10 cellular contexts compared by ENCODE assay signal in the genomic region with DNA sequence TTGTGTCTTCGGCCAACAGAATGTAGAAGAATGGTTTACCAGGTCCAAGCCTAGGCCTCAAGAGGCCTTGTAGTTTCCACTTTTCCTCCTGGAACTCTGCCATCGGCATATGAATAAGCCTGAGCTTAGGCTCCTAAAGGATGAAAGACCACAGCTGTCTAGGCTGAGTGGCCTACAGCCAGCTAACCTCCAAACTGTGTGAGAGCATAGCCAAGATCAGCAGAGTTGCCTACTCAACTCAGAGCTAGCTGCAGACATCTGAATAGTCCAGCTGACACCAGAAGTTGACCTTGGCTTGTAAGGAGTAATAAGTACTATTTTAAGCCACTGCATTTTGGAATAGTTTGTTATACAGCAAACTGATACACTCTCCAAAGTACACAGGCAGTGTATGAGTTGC. TPM values are rescaled to one million over a fixed set of nuclear protein-coding genes. Genes with fewer than 3 reads are reported as not detected.
DNase-seq lines count a peak whose midpoint lies in the region; ATAC-seq and TF ChIP-seq lines count a peak whose summit lies in the region.
"Had no signal": no experiment of that assay in that cellular context is flagged by ENCODE, and none has a peak within 500 bp of the region (broad histone marks: within the 10 kb centered on the region; RNA-seq: fewer than 3 reads in every experiment).

No MANE protein-coding gene starts in this region.

- 4 to 8% methylated on average over 2 of the region's 2 CpGs for WGBS in aorta, 2 donors
- WGBS in tibial nerve, 2 donors: 30 to 32% methylated on average over 2 of the region's 2 CpGs

- H3K9me3 ChIP-seq in breast epithelium (no peaks in the 10 kb centered on the region), left lung (no peaks in the 10 kb centered on the region), aorta (ENCODE audit: control insufficient read depth, low read length) (no peaks in the 10 kb centered on the region), tibial nerve (no peaks in the 10 kb centered on the region)

- CTCF ChIA-PET in MCF 10A (lab: Yijun Ruan, JAX): interaction anchor here (0.5 to 1.2 kb wide), 4 partner anchors 114 to 1024 kb away, joined by 3 to 8 read pairs (median 3); no protein-coding TSS in a partner anchor

- H3K4me1 Mint-ChIP-seq in MCF 10A (ENCODE audit: insufficient read depth, unreplicated experiment): peaks cover 6% of the 10 kb centered on the region
- peaks cover 45% of the 10 kb centered on the region for H3K4me1 Mint-ChIP-seq in dendritic cell treated with granulocyte-macrophage colony-stimulating factor and Interleukin-4, amounts not matched to agents 40 ng/mL and 50 ng/mL, for 4 days (ENCODE audit: low read depth)
- H3K4me1 Mint-ChIP-seq: neural crest cell had no signal

- H3K4me3 ChIP-seq in breast epithelium (no peak overlapping the region), left lung (no peak overlapping the region), aorta (ENCODE audit: low read length in 2 of 2) (no peak overlapping the region), tibial nerve (no peak overlapping the region)

- H3K27ac Mint-ChIP-seq in MCF 10A (ENCODE audit: low read depth, unreplicated experiment): no peak overlapping the region
- peak overlapping the region; percentile 55 for H3K27ac Mint-ChIP-seq in dendritic cell treated with granulocyte-macrophage colony-stimulating factor and Interleukin-4, amounts not matched to agents 40 ng/mL and 50 ng/mL, for 4 days

- TF ChIP-seq EP300 in tibial nerve (IDR thresholded peaks at IDR 0.05): no peak

- H3K27me3 ChIP-seq in breast epithelium: no peaks in the 10 kb centered on the region
- no peaks in the 10 kb centered on the region for H3K27me3 ChIP-seq in left lung
- no peaks in the 10 kb centered on the region for H3K27me3 ChIP-seq in aorta (ENCODE audit: control insufficient read depth in 1 of 2, insufficient read depth in 2 of 2, low read length in 1 of 2)
- H3K27me3 ChIP-seq in tibial nerve: no peaks in the 10 kb centered on the region

- TF ChIP-seq POLR2A in breast epithelium (IDR thresholded peaks at IDR 0.05) (no peak), tibial nerve (IDR thresholded peaks at IDR 0.05) (no peak)

- H3K4me1 ChIP-seq in breast epithelium (peaks cover 3 to 10% of the 10 kb centered on the region in 2 donors), left lung (peaks cover 13 to 25% of the 10 kb centered on the region in 2 donors), aorta (ENCODE audit: control insufficient read depth in 1 of 2, insufficient read depth in 2 of 2, low read length in 2 of 2) (no peaks in the 10 kb centered on the region), tibial nerve (peaks cover 0 to 61% (median 10%) of the 10 kb centered on the region in 4 donors)

- POLR2A ChIA-PET in MCF 10A (lab: Yijun Ruan, JAX): interaction anchor here (0.7 kb wide), 1 partner anchor 125 kb away, joined by 3 read pairs; no protein-coding TSS in a partner anchor

- H3K36me3 Mint-ChIP-seq in MCF 10A (ENCODE audit: insufficient read depth, unreplicated experiment): peaks cover 3% of the 10 kb centered on the region
- H3K36me3 Mint-ChIP-seq in dendritic cell treated with granulocyte-macrophage colony-stimulating factor and Interleukin-4, amounts not matched to agents 40 ng/mL and 50 ng/mL, for 4 days (ENCODE audit: low read depth): peaks cover 12% of the 10 kb centered on the region

- peak; percentile 30 for DNase-seq in MCF 10A (ENCODE audit: unreplicated experiment)
- DNase-seq in breast epithelium (ENCODE audit: low spot score in 2 of 2): no peak
- no peak for DNase-seq in left lung
- DNase-seq in aorta: peak in 1 of 2 donors; percentile 91
- no peak for DNase-seq in tibial nerve (ENCODE audit: low spot score in 2 of 2)
- DNase-seq in cerebellum (ENCODE audit: low spot score): no peak
- DNase-seq: ACHN had no signal

- H3K9me3 Mint-ChIP-seq in MCF 10A (ENCODE audit: unreplicated experiment): no peaks in the 10 kb centered on the region
- H3K9me3 Mint-ChIP-seq in dendritic cell treated with granulocyte-macrophage colony-stimulating factor and Interleukin-4, amounts not matched to agents 40 ng/mL and 50 ng/mL, for 4 days: no peaks in the 10 kb centered on the region
- H3K9me3 Mint-ChIP-seq: neural crest cell had no signal

- no peak overlapping the region for H3K27ac ChIP-seq in breast epithelium
- H3K27ac ChIP-seq in left lung: no peak overlapping the region
- no peak overlapping the region for H3K27ac ChIP-seq in aorta (ENCODE audit: low read depth in 1 of 2, low read length in 2 of 2)
- H3K27ac ChIP-seq in tibial nerve: peak overlapping the region in 1 of 4 donors; percentile 0

- BruUV-seq in MCF 10A (replicated peaks; lab: Mats Ljungman, UMichigan): no TSS peak

- no peaks in the 10 kb centered on the region for H3K27me3 Mint-ChIP-seq in MCF 10A (ENCODE audit: insufficient read depth, unreplicated experiment)
- no peaks in the 10 kb centered on the region for H3K27me3 Mint-ChIP-seq in dendritic cell treated with granulocyte-macrophage colony-stimulating factor and Interleukin-4, amounts not matched to agents 40 ng/mL and 50 ng/mL, for 4 days

- no peak overlapping the region for H3K4me3 Mint-ChIP-seq in MCF 10A (ENCODE audit: unreplicated experiment)
- no peak overlapping the region for H3K4me3 Mint-ChIP-seq in dendritic cell treated with granulocyte-macrophage colony-stimulating factor and Interleukin-4, amounts not matched to agents 40 ng/mL and 50 ng/mL, for 4 days
- H3K4me3 Mint-ChIP-seq: neural crest cell had no signal

- TF ChIP-seq CTCF in MCF 10A (IDR thresholded peaks at IDR 0.05; ENCODE audit: unreplicated experiment): no peak
- TF ChIP-seq CTCF in breast epithelium (IDR thresholded peaks at IDR 0.05): no peak
- TF ChIP-seq CTCF in left lung (IDR thresholded peaks at IDR 0.05): no peak
- no peak for TF ChIP-seq CTCF in tibial nerve (IDR thresholded peaks at IDR 0.05)

- ATAC-seq in left lung (peak; percentile 45), aorta (ENCODE audit: low FRiP score) (peak; percentile 90), HG03457 (IDR thresholded peaks at IDR 0.05; ENCODE audit: unreplicated experiment) (no peak)

- no peaks in the 10 kb centered on the region for H3K36me3 ChIP-seq in breast epithelium
- no peaks in the 10 kb centered on the region for H3K36me3 ChIP-seq in left lung
- H3K36me3 ChIP-seq in aorta (ENCODE audit: control insufficient read depth in 1 of 2, insufficient read depth in 2 of 2, low read length in 1 of 2): no peaks in the 10 kb centered on the region
- no peaks in the 10 kb centered on the region for H3K36me3 ChIP-seq in tibial nerve

- intact Hi-C loops in MCF 10A (cut with micrococcal nuclease) (no loop called here), breast epithelium (cut with DNase I; ENCODE audit: low total_unique reads) (no loop called here), left lung (cut with DNase I) (no loop called here), aorta (cut with DNase I) (loop anchor here (1.0 to 5.0 kb wide), 3 partner anchors 36 to 91 kb away; partner anchors contain the start of gene NUDT3 (in 2 of the 2))
- intact Hi-C loops in dendritic cell treated with granulocyte-macrophage colony-stimulating factor and Interleukin-4, amounts not matched to agents 40 ng/mL and 50 ng/mL, for 4 days (cut with micrococcal nuclease): no loop called here

RNA-seq across cellular contexts. Expression of gene SMIM29, which starts 52.6 kb away (rescaled TPM):
- total RNA-seq in MCF 10A (2022) (12.0 and 25.7 TPM in 2 replicates), breast epithelium (10 to 100 TPM; 22.0 to 25.3 (median 22.8) TPM), left lung (10 to 100 TPM; 35.7 to 38.9 TPM), aorta (10 to 100 TPM; 14.0 to 20.0 TPM), tibial nerve (10 to 100 TPM; 36.3 to 51.9 (median 42.9) TPM), cerebellum (15.9 TPM)
- polyA plus RNA-seq in aorta: 10 to 100 TPM; 32.4 to 46.0 TPM

Comparison
In these comparisons a context has a peak if more than half of its experiments do, and no peak if none do; other contexts are left out.
1. intact Hi-C loops: an anchor here in aorta (1.0 to 5.0 kb wide); none called in MCF 10A, breast epithelium, dendritic cell treated with granulocyte-macrophage colony-stimulating factor and Interleukin-4, amounts not matched to agents 40 ng/mL and 50 ng/mL, for 4 days and left lung.